ENCODE assay signal across 8 cellular contexts in genomic region chr5:673140-673836, GRCh38. TPM values are rescaled to one million over a fixed set of nuclear protein-coding genes. Genes with fewer than 3 reads are reported as not detected.
DNase-seq lines count a peak whose midpoint lies in the region; ATAC-seq, FAIRE-seq and TF ChIP-seq lines count a peak whose summit lies in the region.

No MANE protein-coding gene starts in this region.

- TF ChIP-seq RAD21 in K562 (CRISPR knock-in tag; conservative IDR thresholded peaks at IDR 0.05 in 1 of 2, IDR thresholded peaks at IDR 0.05 in 1 of 2), result no peak

- no peaks in the 10 kb centered on the region for H3K9me1 ChIP-seq in K562 (ENCODE audit: control insufficient read depth, insufficient read depth, low read length)

- no peak overlapping the region for H3K4me2 ChIP-seq in K562 (ENCODE audit: insufficient read depth, low read length)

- H3K4me1 ChIP-seq in K562 (replicated peaks in 1 of 2; ENCODE audit: control insufficient read depth in 2 of 2, insufficient read depth in 2 of 2, low read length in 2 of 2) (peaks cover 4 to 80% of the 10 kb centered on the region in 2 experiments; a peak in 4 of 5 replicates), stomach (peaks cover 34 to 54% (median 44%) of the 10 kb centered on the region in 4 donors)

- POLR2A ChIA-PET in K562 (lab: Yijun Ruan, JAX), result interaction anchor here (0.6 to 0.8 kb wide), 2 partner anchors 176 to 218 kb away, joined by 3 to 4 read pairs; no protein-coding TSS in a partner anchor

- CTCF ChIA-PET in K562 (lab: Yijun Ruan, JAX; ENCODE audit: low intra/inter-chr PET ratio), result interaction anchor here (2.3 kb wide), 1 partner anchor 230 kb away, joined by 12 read pairs; no protein-coding TSS in a partner anchor

- no peaks in the 10 kb centered on the region for H3K36me3 Mint-ChIP-seq in immature natural killer cell

- no peaks in the 10 kb centered on the region for H3K9me3 Mint-ChIP-seq in immature natural killer cell

- no peak overlapping the region for H2AFZ ChIP-seq in K562 (ENCODE audit: low read depth, low read length)

- no peaks in the 10 kb centered on the region for H3K27me3 ChIP-seq in K562 (ENCODE audit: control insufficient read depth in 2 of 2, insufficient read depth in 2 of 2, low read length in 2 of 2)
- H3K27me3 ChIP-seq in stomach, result peaks cover 0 to 31% (median 6%) of the 10 kb centered on the region in 3 donors

- peak overlapping the region in 1 of 2 experiments; percentile 60; a peak in 2 of 4 replicates for H3K9ac ChIP-seq in K562 (ENCODE audit: insufficient read depth in 1 of 2, low read depth in 2 of 2, low read length in 2 of 2)

- no peak for TF ChIP-seq CTCF in K562 (IDR thresholded peaks at IDR 0.05 in 2 of 3, conservative IDR thresholded peaks at IDR 0.05 in 1 of 3; ENCODE audit: insufficient read depth in 2 of 3, low read depth in 1 of 3, low read length in 3 of 3)
- TF ChIP-seq CTCF in stomach (IDR thresholded peaks at IDR 0.05), result no peak

- peaks cover 5% of the 10 kb centered on the region; the same call in 2 of the 3 replicates for H3K36me3 ChIP-seq in K562 (ENCODE audit: control insufficient read depth, insufficient read depth, low read length)
- H3K36me3 ChIP-seq in stomach, result peaks cover 0 to 5% (median 0%) of the 10 kb centered on the region in 4 donors

- H4K20me1 ChIP-seq in K562 (replicated peaks; ENCODE audit: control insufficient read depth, insufficient read depth, low read length), result peaks cover 47% of the 10 kb centered on the region

- H3K4me3 ChIP-seq in K562, result no peak overlapping the region
- peak overlapping the region in 3 of 4 donors; percentile 6 to 37 (median 8) for H3K4me3 ChIP-seq in stomach

- H3K27ac ChIP-seq in K562 (ENCODE audit: extremely low read depth, low read depth, low read length), result no peak overlapping the region
- no peak overlapping the region for H3K27ac ChIP-seq in stomach

- 41% methylated on average over 16 of the region's 19 CpGs for WGBS in K562 (ENCODE audit: insufficient coverage, low coverage, missing lambda C conversion rate)
- 3 to 45% (median 34%) methylated on average over 7 to 19 of the region's 19 CpGs for WGBS in stomach, 5 donors

- intact Hi-C loops in K562 (cut with micrococcal nuclease), result loop anchor here (10.0 kb wide), 1 partner anchor 182 kb away; the partner anchor contains the start of gene ZDHHC11
- intact Hi-C loops in stomach (cut with DNase I; ENCODE audit: low total_unique reads), result loop anchor here (5.0 kb wide), 1 partner anchor 234 kb away; no protein-coding TSS in a partner anchor

- BruUV-seq in K562 (replicated peaks; lab: Mats Ljungman, UMichigan), result no TSS peak

- ATAC-seq in K562, result no peak

- peak; percentile 29 for DNase-seq in activated CD4-positive, CD25-positive, alpha-beta regulatory T cell treated with anti-CD3 and anti-CD28 coated beads, Interleukin-2, amount 50 U/mL, for 72 hours
- DNase-seq in activated CD4-positive, CD25-positive, alpha-beta regulatory T cell (lab: John Stamatoyannopoulos, UW), result no peak
- DNase-seq in K562 (ENCODE audit: extremely low read depth in 1 of 4, low spot score in 3 of 4) (no peak), immature natural killer cell (no peak), stomach (no peak), NCI-H774 (lab: John Stamatoyannopoulos, UW) (no peak), NCI-H446 treated with DMSO at 0.1 percent for 48 hours (lab: John Stamatoyannopoulos, UW) (no peak)
- DNase-seq in NK-92 treated with Interleukin-12 subunit alpha and Interleukin-12 subunit beta, amount 100 ng/mL, for 24 hours (lab: John Stamatoyannopoulos, UW), result no peak

- TF ChIP-seq EP300 in K562 (IDR thresholded peaks at IDR 0.05; ENCODE audit: low read length) (no peak), stomach (IDR thresholded peaks at IDR 0.05) (no peak)

- H3K4me3 Mint-ChIP-seq in immature natural killer cell, result peak overlapping the region in 2 of 5 donors; percentile 42 to 55

- H3K79me2 ChIP-seq in K562 (ENCODE audit: control insufficient read depth, insufficient read depth, low read length), result no peaks in the 10 kb centered on the region

- no peak for FAIRE-seq in K562 (lab: Jason Lieb, UNC)

- H3K9me3 ChIP-seq in K562 (replicated peaks; ENCODE audit: control insufficient read depth, insufficient read depth, low read depth, low read length) (no peaks in the 10 kb centered on the region), stomach (no peaks in the 10 kb centered on the region)

- peaks cover 2 to 8% (median 5%) of the 10 kb centered on the region in 3 donors for H3K27me3 Mint-ChIP-seq in immature natural killer cell (ENCODE audit: low read depth in 3 of 3)

- peak; percentile 6; the same call in 1 of the 2 replicates for TF ChIP-seq POLR2A in K562 (conservative IDR thresholded peaks at IDR 0.05)
- TF ChIP-seq POLR2A in stomach (IDR thresholded peaks at IDR 0.05), result no peak

- H3K4me1 Mint-ChIP-seq in immature natural killer cell, result peaks cover 5 to 6% of the 10 kb centered on the region in 2 donors

- H3K27ac Mint-ChIP-seq in immature natural killer cell, result peak overlapping the region in 4 of 6 donors; percentile 7 to 88 (median 66)

- in situ Hi-C loops in K562 (cut with MboI), result no loop called here

TF ChIP-seq in K562, 482 proteins besides CTCF, POLR2A, EP300 and RAD21:
- TF ChIP-seq BACH1 (tag; IDR thresholded peaks at IDR 0.05) (no peak), MAFG (tag; conservative IDR thresholded peaks at IDR 0.05) (no peak), LARP7 (IDR thresholded peaks at IDR 0.05) (no peak), ZBTB7A (IDR thresholded peaks at IDR 0.05; ENCODE audit: borderline replicate concordance, control insufficient read depth, low read depth, low read length) (no peak), KHSRP (IDR thresholded peaks at IDR 0.05) (no peak), LEF1 (IDR thresholded peaks at IDR 0.05) (no peak), SRSF7 (optimal IDR thresholded peaks at IDR 0.05; ENCODE audit: low read depth, low read length) (no peak), FOXJ2 (tag; IDR thresholded peaks at IDR 0.05) (peak; percentile 8; the same call in 1 of the 2 replicates), RBM22 (IDR thresholded peaks at IDR 0.05; ENCODE audit: low read depth, low read length, poor library complexity, severe bottlenecking) (peak; percentile 58), POLR2G (IDR thresholded peaks at IDR 0.05; ENCODE audit: low read depth, low read length) (peak; percentile 82; the same call in 1 of the 2 replicates), ETV6 (IDR thresholded peaks at IDR 0.05; ENCODE audit: borderline replicate concordance in 1 of 2, low read depth in 2 of 2, low read length in 1 of 2) (no peak), ETV6 (CRISPR knock-in tag; IDR thresholded peaks at IDR 0.05; ENCODE audit: borderline replicate concordance) (no peak), RBFOX2 (IDR thresholded peaks at IDR 0.05; ENCODE audit: low read depth, low read length) (0 out of 2 replicates have a peak, but pooled peaks have one; percentile 3), HNRNPL (IDR thresholded peaks at IDR 0.05; ENCODE audit: low read depth, low read length) (no peak), ARID3A (IDR thresholded peaks at IDR 0.05; ENCODE audit: borderline replicate concordance, low read depth, low read length) (no peak), KDM1A (IDR thresholded peaks at IDR 0.05) (no peak), RAD51 (IDR thresholded peaks at IDR 0.05; ENCODE audit: borderline replicate concordance, low read depth) (no peak), FIP1L1 (IDR thresholded peaks at IDR 0.05; ENCODE audit: low read depth, low read length, poor library complexity, severe bottlenecking) (peak; percentile 25), KAT2B (IDR thresholded peaks at IDR 0.05; ENCODE audit: low read depth, low read length) (no peak)

RNA-seq across cellular contexts. Expression of gene TPPP, which starts 19.9 kb away (rescaled TPM):
- total RNA-seq in K562 (2011; cell fraction: chromatin; rRNA removed; ENCODE audit: low replicate concordance), result 0.11 and 0.28 TPM in 2 replicates
- total RNA-seq in K562 (2011; cell fraction: nucleolus; rRNA removed), result 0.13 and 0.17 TPM in 2 replicates
- total RNA-seq in K562 (2011; cell fraction: nucleoplasm; rRNA removed), result 0.15 TPM in 1 of 2 replicates, not detected in the other
- total RNA-seq in K562 (2014; rRNA removed), result not detected in 2 replicates
- total RNA-seq in K562 (2014; rRNA removed; fragmentation: Illumina TruSeq; extraction: Trizol), result not detected in 2 replicates
- total RNA-seq in K562 (2015; rRNA removed; fragmentation: Illumina TruSeq; extraction: Trizol), result not detected in 2 replicates
- 0.07 TPM in 2 replicates for total RNA-seq in K562 (2021)
- 0.01 and 0.03 TPM in 2 replicates for polyA plus RNA-seq in K562 (2011; rRNA removed)
- polyA plus RNA-seq in K562 (2011; cell fraction: cytosol; rRNA removed), result 0.04 and 0.06 TPM in 2 replicates
- 0.06 and 0.11 TPM in 2 replicates for polyA plus RNA-seq in K562 (2011; cell fraction: nucleus; rRNA removed)
- 0.21 and 0.25 TPM in 2 replicates for polyA plus RNA-seq in K562 (2012)
- 0.01 TPM in 1 of 2 replicates, not detected in the other for polyA plus RNA-seq in K562 (2014; fragmentation: Illumina TruSeq; extraction: Trizol)
- polyA plus RNA-seq in K562 (2014; fragmentation: Nextera tagmentation; extraction: Ambion mirVana), result not detected
- polyA plus RNA-seq in K562 (2014; rRNA removed), result not detected in 2 replicates
- polyA minus RNA-seq in K562 (2011; rRNA and poly(A)+ RNA removed), result 0.11 and 0.12 TPM in 2 replicates
- polyA minus RNA-seq in K562 (2011; cell fraction: cytosol; rRNA and poly(A)+ RNA removed), result not detected in 2 replicates
- polyA minus RNA-seq in K562 (2011; cell fraction: nucleus; rRNA and poly(A)+ RNA removed), result not detected in 2 replicates
- under 1 TPM in 2 of 3 donors, not detected in 1; 0.19 TPM for polyA plus RNA-seq in immature natural killer cell
- total RNA-seq in stomach, result 10 to 100 TPM in 1 of 5 donors, 1 to 10 TPM in 4; 2.4 to 11.0 (median 5.2) TPM
- 1 to 10 TPM; 1.2 to 1.7 (median 1.3) TPM for polyA plus RNA-seq in stomach
